ENCODE assay signal across 25 cellular contexts in the genomic region with DNA sequence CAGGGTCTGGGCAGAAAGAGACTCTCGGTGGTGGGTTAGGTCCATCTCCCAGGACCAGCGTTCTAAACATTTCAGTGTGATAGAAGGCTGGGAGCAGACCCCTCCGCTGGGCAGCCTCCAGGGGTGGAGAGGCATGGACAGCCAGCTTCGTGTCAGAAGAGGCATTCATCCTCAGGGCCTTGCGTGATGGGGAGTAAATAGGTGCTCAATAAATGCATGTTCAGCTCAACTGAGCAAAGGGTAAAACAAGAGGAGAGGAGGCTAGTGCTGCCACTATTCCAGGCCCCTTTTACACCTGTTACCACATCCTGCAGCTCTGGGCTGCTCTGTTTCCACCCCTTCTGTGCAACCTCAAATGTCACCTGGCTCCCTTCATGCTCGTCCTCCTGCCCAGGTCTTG. TPM values are rescaled to one million over a fixed set of nuclear protein-coding genes. Genes with fewer than 3 reads are reported as not detected.
A peak's percentile ranks its signal among the peaks of the same experiment; 100 is the strongest.
DNase-seq lines count a peak whose midpoint lies in the region; ATAC-seq and TF ChIP-seq lines count a peak whose summit lies in the region.
"Had no signal": no experiment of that assay in that cellular context is flagged by ENCODE, and none has a peak within 500 bp of the region (broad histone marks: within the 10 kb centered on the region; RNA-seq: fewer than 3 reads in every experiment).

No MANE protein-coding gene starts in this region.

- peaks cover 26% of the 10 kb centered on the region for H3K27me3 Mint-ChIP-seq in activated naive CD8-positive, alpha-beta T cell treated with anti-CD3 and anti-CD28 coated beads, Interleukin-2, amount 10 ng/mL, durations not matched to agents 7 days and 5 days
- no peaks in the 10 kb centered on the region for H3K27me3 Mint-ChIP-seq in activated naive CD8-positive, alpha-beta T cell treated with anti-CD3 and anti-CD28 coated beads, Interleukin-2, amount 50 U/mL, for 24 hours
- H3K27me3 Mint-ChIP-seq in GM23338 (ENCODE audit: insufficient read depth, low read depth, poor library complexity) (peaks cover 15% of the 10 kb centered on the region), chondrocyte (ENCODE audit: low read depth) (peaks cover 3% of the 10 kb centered on the region)

- no peak overlapping the region for H3K14ac ChIP-seq in neuronal stem cell (ENCODE audit: low read length)

- H4K91ac ChIP-seq in neuronal stem cell (ENCODE audit: low read depth, low read length, poor library complexity): no peak overlapping the region

- H3K27me3 ChIP-seq in GM23338 (ENCODE audit: insufficient read depth) (no peaks in the 10 kb centered on the region), neuronal stem cell (ENCODE audit: control insufficient read depth in 3 of 3, insufficient read depth in 3 of 3, low read depth in 1 of 3, low read length in 3 of 3) (no peaks in the 10 kb centered on the region), lower lobe of right lung (ENCODE audit: low read depth) (no peaks in the 10 kb centered on the region)
- H3K27me3 ChIP-seq: upper lobe of right lung had no signal

- intact Hi-C loops in sciatic nerve (cut with DNase I) (no loop called here), lower lobe of right lung (cut with DNase I) (no loop called here)

- no peaks in the 10 kb centered on the region for H4K20me1 ChIP-seq in GM23338 (replicated peaks; ENCODE audit: insufficient read depth)

- H3K27ac ChIP-seq in GM23338 (ENCODE audit: low read depth) (no peak overlapping the region), neuronal stem cell (replicated peaks; ENCODE audit: low read length) (peak overlapping the region; percentile 11), lower lobe of right lung (no peak overlapping the region)
- H3K27ac ChIP-seq: KMS-11, upper lobe of right lung had no signal

- no peak overlapping the region for H3K23ac ChIP-seq in neuronal stem cell (ENCODE audit: low read depth, low read length, poor library complexity)

- H2AK5ac ChIP-seq in neuronal stem cell (ENCODE audit: low read depth, low read length): peak overlapping the region; percentile 53

- no peak overlapping the region for H2AFZ ChIP-seq in GM23338
- H2AFZ ChIP-seq in neuronal stem cell (ENCODE audit: low read length): no peak overlapping the region

- peak overlapping the region; percentile 60 for H3K4me2 ChIP-seq in GM23338
- peak overlapping the region; percentile 21 for H3K4me2 ChIP-seq in neuronal stem cell (ENCODE audit: insufficient read depth, low read length, poor library complexity, severe bottlenecking)
- H3K4me2 ChIP-seq: KMS-11 had no signal

- WGBS in neuronal stem cell (ENCODE audit: extremely low coverage in 2 of 2, insufficient read length in 2 of 2, insufficient replicate concordance in 1 of 2), 2 donors: no CpG with 5 or more reads among the region's 6 CpGs

- H3K9me3 ChIP-seq in neuronal stem cell (replicated peaks in 1 of 2; ENCODE audit: control insufficient read depth in 2 of 2, insufficient read depth in 1 of 2, low read depth in 1 of 2, low read length in 2 of 2): no peaks in the 10 kb centered on the region
- no peaks in the 10 kb centered on the region for H3K9me3 ChIP-seq in lower lobe of right lung
- H3K9me3 ChIP-seq: upper lobe of right lung had no signal

- H2BK12ac ChIP-seq in neuronal stem cell (ENCODE audit: low read length): no peak overlapping the region

- no peaks in the 10 kb centered on the region for H3K9me3 Mint-ChIP-seq in activated naive CD8-positive, alpha-beta T cell treated with anti-CD3 and anti-CD28 coated beads, Interleukin-2, amount 10 ng/mL, durations not matched to agents 7 days and 5 days
- no peaks in the 10 kb centered on the region for H3K9me3 Mint-ChIP-seq in activated naive CD8-positive, alpha-beta T cell treated with anti-CD3 and anti-CD28 coated beads, Interleukin-2, amount 50 U/mL, for 24 hours
- H3K9me3 Mint-ChIP-seq in GM23338 (no peaks in the 10 kb centered on the region), chondrocyte (ENCODE audit: low read depth) (no peaks in the 10 kb centered on the region)
- H3K9me3 Mint-ChIP-seq: activated T-cell treated with anti-CD3 and anti-CD28 coated beads, Interleukin-2, amount 50 U/mL, for 24 hours; H9 had no signal

- POLR2A ChIA-PET in activated naive CD8-positive, alpha-beta T cell treated with anti-CD3 and anti-CD28 coated beads, Interleukin-2, amount 10 ng/mL, durations not matched to agents 7 days and 5 days (lab: Charles Lee): interaction anchor here (1.2 kb wide), 1 partner anchor 30 kb away, joined by 3 read pairs; no protein-coding TSS in a partner anchor

- H3K4me1 ChIP-seq in GM23338 (ENCODE audit: insufficient read depth) (peaks cover 76% of the 10 kb centered on the region), neuronal stem cell (ENCODE audit: control insufficient read depth in 2 of 2, insufficient read depth in 1 of 2, low read depth in 1 of 2, low read length in 2 of 2) (peaks cover 43 to 50% of the 10 kb centered on the region in 2 donors), lower lobe of right lung (peaks cover 50% of the 10 kb centered on the region)

- H3K27ac Mint-ChIP-seq in activated naive CD8-positive, alpha-beta T cell treated with anti-CD3 and anti-CD28 coated beads, Interleukin-2, amount 10 ng/mL, durations not matched to agents 7 days and 5 days: no peak overlapping the region
- H3K27ac Mint-ChIP-seq in activated naive CD8-positive, alpha-beta T cell treated with anti-CD3 and anti-CD28 coated beads, Interleukin-2, amount 50 U/mL, for 24 hours: no peak overlapping the region
- no peak overlapping the region; the same call in 1 of the 2 replicates for H3K27ac Mint-ChIP-seq in GM23338
- H3K27ac Mint-ChIP-seq in chondrocyte (ENCODE audit: unreplicated experiment): peak overlapping the region; percentile 92
- H3K27ac Mint-ChIP-seq: activated T-cell treated with anti-CD3 and anti-CD28 coated beads, Interleukin-2, amount 50 U/mL, for 24 hours had no signal

- peak overlapping the region; percentile 31 for H3K18ac ChIP-seq in neuronal stem cell (ENCODE audit: low read length)

- no peaks in the 10 kb centered on the region for H3K9me2 ChIP-seq in GM23338 (ENCODE audit: insufficient read depth)

- H2BK5ac ChIP-seq in neuronal stem cell (ENCODE audit: low read length): no peak overlapping the region

- H2BK15ac ChIP-seq in neuronal stem cell (ENCODE audit: low read length): peak overlapping the region; percentile 22

- no peaks in the 10 kb centered on the region; the same call in 1 of the 2 replicates for H3K79me2 ChIP-seq in GM23338 (replicated peaks; ENCODE audit: insufficient read depth)

- no peak overlapping the region for H3K4ac ChIP-seq in neuronal stem cell (ENCODE audit: low read length)

- no peak overlapping the region for H4K8ac ChIP-seq in neuronal stem cell (ENCODE audit: low read depth, low read length)

- DNase-seq in activated naive CD8-positive, alpha-beta T cell treated with anti-CD3 and anti-CD28 coated beads, Interleukin-2, amount 10 ng/mL, durations not matched to agents 7 days and 5 days: no peak
- no peak for DNase-seq in activated naive CD8-positive, alpha-beta T cell treated with anti-CD3 and anti-CD28 coated beads, Interleukin-2, amount 50 U/mL, for 24 hours
- no peak for DNase-seq in GM23338 (ENCODE audit: low spot score)
- DNase-seq in chondrocyte (ENCODE audit: low spot score): no peak
- no peak for DNase-seq in neuronal stem cell (ENCODE audit: low spot score)
- no peak for DNase-seq in Kasumi-1 (lab: John Stamatoyannopoulos, UW)
- no peak for DNase-seq in sciatic nerve (ENCODE audit: low spot score)
- DNase-seq in lower lobe of right lung: no peak
- DNase-seq: activated CD8-positive, alpha-beta memory T cell treated with anti-CD3 and anti-CD28 coated beads for 24 hours; activated gamma-delta T cell; activated T-cell treated with anti-CD3 and anti-CD28 coated beads, Interleukin-2, amount 50 U/mL, for 24 hours; DMS153; effector CD4-positive, alpha-beta T cell; NCI-H1417 treated with DMSO at 0.1 percent for 48 hours; NCI-H2081 treated with DMSO at 0.1 percent for 48 hours; NCI-H748 treated with DMSO at 0.1 percent for 48 hours; small intestine; stimulated activated CD4-positive, alpha-beta T cell treated with anti-CD3 and anti-CD28 coated beads, Interleukin-1b, Interleukin-23, amount 100 ng/mL, for 48 hours; stimulated activated CD8-positive, alpha-beta memory T cell treated with anti-CD3 and anti-CD28 coated beads, Interleukin-4, amount 100 ng/mL, for 48 hours had no signal

- TF ChIP-seq CTCF in GM23338 (conservative IDR thresholded peaks at IDR 0.05; ENCODE audit: low read depth in 2 of 2): no peak
- no peak for TF ChIP-seq CTCF in chondrocyte (IDR thresholded peaks at IDR 0.05)
- no peak for TF ChIP-seq CTCF in lower lobe of right lung (IDR thresholded peaks at IDR 0.05)

- H3K4me3 Mint-ChIP-seq in activated naive CD8-positive, alpha-beta T cell treated with anti-CD3 and anti-CD28 coated beads, Interleukin-2, amount 10 ng/mL, durations not matched to agents 7 days and 5 days: peak overlapping the region; percentile 30
- no peak overlapping the region for H3K4me3 Mint-ChIP-seq in activated naive CD8-positive, alpha-beta T cell treated with anti-CD3 and anti-CD28 coated beads, Interleukin-2, amount 50 U/mL, for 24 hours
- H3K4me3 Mint-ChIP-seq in GM23338 (no peak overlapping the region), chondrocyte (ENCODE audit: unreplicated experiment) (no peak overlapping the region)
- H3K4me3 Mint-ChIP-seq: activated T-cell treated with anti-CD3 and anti-CD28 coated beads, Interleukin-2, amount 50 U/mL, for 24 hours had no signal

- no peaks in the 10 kb centered on the region for H3K79me1 ChIP-seq in neuronal stem cell (ENCODE audit: low read depth, low read length)

- H3K36me3 ChIP-seq in GM23338 (ENCODE audit: insufficient read depth): no peaks in the 10 kb centered on the region
- H3K36me3 ChIP-seq in neuronal stem cell (replicated peaks in 1 of 2; ENCODE audit: control insufficient read depth in 2 of 2, insufficient read depth in 2 of 2, low read length in 2 of 2): peaks cover 0 to 88% of the 10 kb centered on the region in 2 donors
- H3K36me3 ChIP-seq in lower lobe of right lung: no peaks in the 10 kb centered on the region
- H3K36me3 ChIP-seq: brain microvascular endothelial cell, upper lobe of right lung had no signal

- H2BK120ac ChIP-seq in neuronal stem cell (ENCODE audit: low read depth, low read length): no peak overlapping the region

- peaks cover 42% of the 10 kb centered on the region for H3K4me1 Mint-ChIP-seq in activated naive CD8-positive, alpha-beta T cell treated with anti-CD3 and anti-CD28 coated beads, Interleukin-2, amount 10 ng/mL, durations not matched to agents 7 days and 5 days
- H3K4me1 Mint-ChIP-seq in activated naive CD8-positive, alpha-beta T cell treated with anti-CD3 and anti-CD28 coated beads, Interleukin-2, amount 50 U/mL, for 24 hours: peaks cover 23% of the 10 kb centered on the region
- H3K4me1 Mint-ChIP-seq in GM23338: peaks cover 79% of the 10 kb centered on the region
- peaks cover 70% of the 10 kb centered on the region for H3K4me1 Mint-ChIP-seq in chondrocyte (ENCODE audit: low read depth)

- no peak overlapping the region for H3K9ac ChIP-seq in neuronal stem cell (ENCODE audit: low read depth, low read length, poor library complexity)
- H3K9ac ChIP-seq: KMS-11 had no signal

- no peak overlapping the region for H3K4me3 ChIP-seq in GM23338
- no peak overlapping the region for H3K4me3 ChIP-seq in neuronal stem cell (ENCODE audit: low read length in 2 of 2)
- H3K4me3 ChIP-seq in lower lobe of right lung: no peak overlapping the region
- H3K4me3 ChIP-seq: upper lobe of right lung had no signal

- no peaks in the 10 kb centered on the region for H3F3A ChIP-seq in GM23338 (replicated peaks; ENCODE audit: low read depth)

- H3K36me3 Mint-ChIP-seq in activated naive CD8-positive, alpha-beta T cell treated with anti-CD3 and anti-CD28 coated beads, Interleukin-2, amount 10 ng/mL, durations not matched to agents 7 days and 5 days: no peaks in the 10 kb centered on the region
- H3K36me3 Mint-ChIP-seq in activated naive CD8-positive, alpha-beta T cell treated with anti-CD3 and anti-CD28 coated beads, Interleukin-2, amount 50 U/mL, for 24 hours (ENCODE audit: low read depth): no peaks in the 10 kb centered on the region
- no peaks in the 10 kb centered on the region; the same call in 2 of the 3 replicates for H3K36me3 Mint-ChIP-seq in GM23338 (ENCODE audit: low read depth)
- peaks cover 5% of the 10 kb centered on the region for H3K36me3 Mint-ChIP-seq in chondrocyte (ENCODE audit: low read depth)

- peak; percentile 40 for ATAC-seq in activated naive CD8-positive, alpha-beta T cell treated with anti-CD3 and anti-CD28 coated beads, Interleukin-2, amount 10 ng/mL, durations not matched to agents 7 days and 5 days (ENCODE audit: low read depth)
- no peak for ATAC-seq in activated naive CD8-positive, alpha-beta T cell treated with anti-CD3 and anti-CD28 coated beads, Interleukin-2, amount 50 U/mL, for 24 hours
- ATAC-seq in GM23338 (no peak), sciatic nerve (no peak), lower lobe of right lung (no peak)

RNA-seq across cellular contexts. Expression of a gene that starts 49.0 kb away (rescaled TPM):
- total RNA-seq in activated naive CD8-positive, alpha-beta T cell treated with anti-CD3 and anti-CD28 coated beads, Interleukin-2, amount 10 ng/mL, durations not matched to agents 7 days and 5 days: under 1 TPM; 0.17 to 0.28 TPM
- total RNA-seq in GM23338 (2014; rRNA removed; shearing (Covaris generic)): 25.4 and 26.8 TPM in 2 replicates
- 8.0 and 11.0 TPM in 2 replicates for polyA plus RNA-seq in GM23338 (2016; fragmentation: Nextera tagmentation; extraction: Ambion mirVana)
- total RNA-seq in chondrocyte (3.1 to 68.8 TPM (median 68.4 TPM) in 3 replicates), sciatic nerve (10.1 TPM), lower lobe of right lung (0.71 TPM)
- 19.4 TPM for polyA plus RNA-seq in neuronal stem cell (2013, experiment 1 of 2)
- 18.9 TPM for polyA plus RNA-seq in neuronal stem cell (2013, experiment 2 of 2)
- total RNA-seq: epithelial cell of proximal tubule, HT-29 had no signal
